ENCODE assay signal across 8 cellular contexts in the genomic region with DNA sequence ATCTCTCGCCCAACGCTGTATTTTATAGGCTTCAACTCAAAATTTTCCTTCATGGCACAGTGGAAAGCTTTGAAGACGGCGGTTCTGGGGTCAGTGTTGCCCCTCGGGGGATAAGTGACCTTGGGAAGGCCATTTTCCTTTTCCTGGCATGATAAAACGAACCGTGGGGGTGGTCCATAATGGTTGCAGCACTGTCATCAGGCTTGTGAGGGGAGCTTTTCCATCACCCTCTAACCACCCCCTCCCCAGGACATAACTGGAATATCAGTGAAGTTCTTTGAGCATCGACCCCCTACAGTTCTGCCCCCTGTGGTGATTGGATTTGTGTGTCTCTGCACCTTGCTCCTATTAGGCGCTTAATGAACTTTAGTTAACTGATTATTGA.
DNase-seq lines count a peak whose midpoint lies in the region; ATAC-seq and TF ChIP-seq lines count a peak whose summit lies in the region.

No MANE protein-coding gene starts in this region.

- ATAC-seq in HG02970 (IDR thresholded peaks at IDR 0.05; ENCODE audit: low FRiP score, unreplicated experiment): no peak

- no peaks in the 10 kb centered on the region for H3K9me3 Mint-ChIP-seq in nephron

- no peaks in the 10 kb centered on the region; the same call in 1 of the 2 replicates for H3K27me3 ChIP-seq in GM06990 (replicated peaks; ENCODE audit: control insufficient read depth, insufficient read depth, low read length)
- H3K27me3 ChIP-seq in effector memory CD4-positive, alpha-beta T cell (replicated peaks; ENCODE audit: control insufficient read depth, insufficient read depth, low read length, poor library complexity, severe bottlenecking): no peaks in the 10 kb centered on the region

- H3K4me3 ChIP-seq in GM06990 (replicated peaks; ENCODE audit: low read depth, low read length): peak overlapping the region; percentile 78
- peak overlapping the region; percentile 64 for H3K4me3 ChIP-seq in effector memory CD4-positive, alpha-beta T cell (ENCODE audit: insufficient read depth, low read depth, low read length, poor library complexity, severe bottlenecking)

- H3K9me3 ChIP-seq in effector memory CD4-positive, alpha-beta T cell (ENCODE audit: control insufficient read depth, low read length): no peaks in the 10 kb centered on the region

- peak overlapping the region; percentile 74 to 90 (median 83) for H3K27ac Mint-ChIP-seq in nephron

- H3K4me3 Mint-ChIP-seq in nephron: peak overlapping the region; percentile 79 to 82 (median 82)

- peaks cover 4% of the 10 kb centered on the region for H3K27me3 Mint-ChIP-seq in nephron (ENCODE audit: low read depth)

- H3K36me3 ChIP-seq in GM06990 (ENCODE audit: control insufficient read depth, insufficient read depth, low read length): no peaks in the 10 kb centered on the region
- no peaks in the 10 kb centered on the region for H3K36me3 ChIP-seq in effector memory CD4-positive, alpha-beta T cell (ENCODE audit: control insufficient read depth, insufficient read depth, low read length)

- peak overlapping the region; percentile 92 for H3K27ac ChIP-seq in effector memory CD4-positive, alpha-beta T cell (ENCODE audit: insufficient read depth, low read length, poor library complexity, severe bottlenecking)

- H3K4me1 ChIP-seq in effector memory CD4-positive, alpha-beta T cell (ENCODE audit: control insufficient read depth, insufficient read depth, low read length, poor library complexity, severe bottlenecking): peaks cover 20% of the 10 kb centered on the region

- no peak for TF ChIP-seq CTCF in GM06990 (IDR thresholded peaks at IDR 0.05; ENCODE audit: insufficient read depth, low read length, poor library complexity, severe bottlenecking)
- TF ChIP-seq CTCF in nephron (IDR thresholded peaks at IDR 0.05; ENCODE audit: unreplicated experiment in 3 of 3): no peak

- H3K36me3 Mint-ChIP-seq in nephron (ENCODE audit: low read depth): no peaks in the 10 kb centered on the region

- DNase-seq in GM06990 (ENCODE audit: extremely low read depth, insufficient read length): no peak
- DNase-seq in NAMALWA (ENCODE audit: low spot score): peak; percentile 50
- no peak for DNase-seq in effector memory CD4-positive, alpha-beta T cell
- no peak for DNase-seq in NCI-H446 (lab: John Stamatoyannopoulos, UW)
- DNase-seq in NCI-H2196 (lab: John Stamatoyannopoulos, UW; ENCODE audit: unreplicated experiment): no peak
- DNase-seq in NCI-H2196 treated with DMSO at 0.1 percent for 48 hours (lab: John Stamatoyannopoulos, UW; ENCODE audit: unreplicated experiment): no peak

- H3K4me1 Mint-ChIP-seq in nephron: peaks cover 36% of the 10 kb centered on the region
